Comparison of ENCODE assay signal across 23 cellular contexts in the genomic region with DNA sequence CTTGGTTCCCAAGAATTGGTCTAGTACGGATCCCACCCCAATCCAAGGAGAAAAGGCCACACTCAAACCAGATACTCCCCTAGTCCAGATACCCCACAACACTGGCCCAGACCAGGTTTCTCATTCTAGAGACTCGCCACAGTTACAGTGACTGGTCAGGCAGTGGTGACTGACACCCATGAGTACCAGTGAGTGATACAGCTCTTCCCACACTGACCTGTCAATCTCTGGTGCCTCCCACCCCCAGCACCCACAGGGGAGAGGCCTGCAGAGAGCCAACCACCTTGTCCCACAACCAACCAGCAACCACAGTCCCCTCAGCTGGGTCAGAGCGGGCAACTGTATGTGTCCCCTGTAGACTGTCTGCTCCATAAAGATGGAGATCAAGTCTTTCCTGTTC.
DNase-seq lines count a peak whose midpoint lies in the region; ATAC-seq, FAIRE-seq and TF ChIP-seq lines count a peak whose summit lies in the region.
"Had no signal": no experiment of that assay in that cellular context is flagged by ENCODE, and none has a peak within 500 bp of the region (broad histone marks: within the 10 kb centered on the region; RNA-seq: fewer than 3 reads in every experiment).

No MANE protein-coding gene starts in this region.

- TF ChIP-seq CTCF in SK-N-SH (IDR thresholded peaks at IDR 0.05) (no peak), adrenal gland (IDR thresholded peaks at IDR 0.05) (no peak), foreskin keratinocyte (conservative IDR thresholded peaks at IDR 0.05) (no peak), smooth muscle cell (IDR thresholded peaks at IDR 0.05; ENCODE audit: borderline replicate concordance, insufficient read depth, poor library complexity, severe bottlenecking) (no peak)

- no peak for TF ChIP-seq RAD21 in SK-N-SH (IDR thresholded peaks at IDR 0.05; ENCODE audit: low read length)

- H3K4me1 ChIP-seq in SK-N-SH (ENCODE audit: control insufficient read depth in 1 of 2, insufficient read depth in 2 of 2, low read depth in 1 of 2, low read length in 1 of 2) (peaks cover 6 to 30% of the 10 kb centered on the region in 2 experiments; a peak in 2 of 4 replicates), adrenal gland (replicated peaks in 1 of 2) (peaks cover 27 to 57% of the 10 kb centered on the region in 2 donors), foreskin keratinocyte (peaks cover 19% of the 10 kb centered on the region), smooth muscle cell (ENCODE audit: low read depth) (peaks cover 6% of the 10 kb centered on the region)

- WGBS in SK-N-SH (ENCODE audit: low lambda C conversion rate), result 95% methylated on average over 2 of the region's 3 CpGs
- WGBS in adrenal gland, 4 donors, result 93 to 100% (median 97%) methylated on average over 3 of the region's 3 CpGs
- WGBS in smooth muscle cell (ENCODE audit: low lambda C conversion rate), result 97% methylated on average over 3 of the region's 3 CpGs

- no peak for FAIRE-seq in GM12891 (lab: Jason Lieb, UNC)
- FAIRE-seq: colon had no signal

- DNase-seq in SK-N-SH (no peak), adrenal gland (no peak), foreskin keratinocyte (no peak), smooth muscle cell (lab: John Stamatoyannopoulos, UW; ENCODE audit: unreplicated experiment) (no peak), NCI-H748 (lab: John Stamatoyannopoulos, UW; ENCODE audit: unreplicated experiment) (no peak), GM12891 (ENCODE audit: insufficient read length, low spot score) (no peak), dermis blood vessel endothelial cell (no peak)
- DNase-seq: activated CD4-positive, alpha-beta T cell treated with anti-CD3 and anti-CD28 coated beads for 4 hours; activated CD8-positive, alpha-beta memory T cell treated with anti-CD3 and anti-CD28 coated beads, Interleukin-2, amount 50 U/mL, for 48 hours; activated gamma-delta T cell; anterior cingulate cortex; C1 segment of cervical spinal cord; MM.1S; NCI-H1694 treated with DMSO at 0.1 percent for 48 hours; NCI-H345; NK-92 treated with Interleukin-12 subunit alpha and Interleukin-12 subunit beta, amount 100 ng/mL, for 24 hours; RPMI8226; stimulated activated CD4-positive, alpha-beta T cell treated with anti-CD3 and anti-CD28 coated beads, Interleukin-4, amount 100 ng/mL, for 24 hours; substantia nigra; SW 1271 had no signal

- peaks cover 13% of the 10 kb centered on the region for H3F3A ChIP-seq in SK-N-SH (replicated peaks; ENCODE audit: insufficient read depth)
- no peaks in the 10 kb centered on the region for H3F3A ChIP-seq in smooth muscle cell (ENCODE audit: low read depth)

- no peaks in the 10 kb centered on the region for H3K79me2 ChIP-seq in SK-N-SH (ENCODE audit: insufficient read depth)
- peaks cover 55% of the 10 kb centered on the region for H3K79me2 ChIP-seq in smooth muscle cell (ENCODE audit: low read depth)

- CTCF ChIA-PET in SK-N-SH (lab: Yijun Ruan, JAX), result interaction anchor here (1.8 kb wide), 1 partner anchor 15 kb away, joined by 4 read pairs; no protein-coding TSS in a partner anchor

- H3K4me3 ChIP-seq in SK-N-SH (ENCODE audit: low read depth in 2 of 2, low read length in 1 of 2), result no peak overlapping the region
- no peak overlapping the region for H3K4me3 ChIP-seq in adrenal gland
- H3K4me3 ChIP-seq in smooth muscle cell, result no peak overlapping the region

- H2AFZ ChIP-seq in SK-N-SH (ENCODE audit: low read depth), result no peak overlapping the region
- no peak overlapping the region for H2AFZ ChIP-seq in smooth muscle cell (ENCODE audit: low read depth)

- TF ChIP-seq POLR2A in adrenal gland (IDR thresholded peaks at IDR 0.05), result no peak
- no peak for TF ChIP-seq POLR2A in GM12891 (IDR thresholded peaks at IDR 0.05; ENCODE audit: low read depth, low read length)

- H3K4me2 ChIP-seq in SK-N-SH (peak overlapping the region; percentile 39; the same call in 1 of the 2 replicates), smooth muscle cell (peak overlapping the region; percentile 31)

- H3K9me3 ChIP-seq in SK-N-SH (no peaks in the 10 kb centered on the region), adrenal gland (replicated peaks in 1 of 3) (no peaks in the 10 kb centered on the region), smooth muscle cell (replicated peaks; ENCODE audit: low read depth) (no peaks in the 10 kb centered on the region)

- H3K9me2 ChIP-seq in SK-N-SH, result no peaks in the 10 kb centered on the region

- POLR2A ChIA-PET in SK-N-SH (lab: Yijun Ruan, JAX), result no interaction called here

- intact Hi-C loops in adrenal gland (cut with DNase I), result loop anchor here in 1 of 2 donors (5.0 kb wide), 1 partner anchor 34 kb away; no protein-coding TSS in a partner anchor

- ATAC-seq in SK-N-SH treated with all-trans-retinoic acid at 6 μM for 48 hours (no peak), foreskin keratinocyte (peak; percentile 24)

- no peak for TF ChIP-seq EP300 in SK-N-SH (IDR thresholded peaks at IDR 0.05; ENCODE audit: borderline replicate concordance in 1 of 2, low read depth in 1 of 2, low read length in 1 of 2)

- H4K20me1 ChIP-seq in SK-N-SH (ENCODE audit: insufficient read depth), result no peaks in the 10 kb centered on the region
- peaks cover 87% of the 10 kb centered on the region for H4K20me1 ChIP-seq in smooth muscle cell (ENCODE audit: low read depth)

- H3K36me3 ChIP-seq in SK-N-SH (replicated peaks in 1 of 2; ENCODE audit: control insufficient read depth in 1 of 2, insufficient read depth in 2 of 2, low read length in 1 of 2) (no peaks in the 10 kb centered on the region), adrenal gland (replicated peaks in 1 of 2) (no peaks in the 10 kb centered on the region), smooth muscle cell (ENCODE audit: low read depth) (peaks cover 2% of the 10 kb centered on the region)

- H3K27me3 ChIP-seq in SK-N-SH (ENCODE audit: insufficient read depth) (no peaks in the 10 kb centered on the region), adrenal gland (no peaks in the 10 kb centered on the region), foreskin keratinocyte (no peaks in the 10 kb centered on the region), smooth muscle cell (ENCODE audit: low read depth) (no peaks in the 10 kb centered on the region)

- no peak overlapping the region for H3K9ac ChIP-seq in SK-N-SH
- H3K9ac ChIP-seq in smooth muscle cell (ENCODE audit: low read depth), result no peak overlapping the region

- H3K27ac ChIP-seq in SK-N-SH (ENCODE audit: low read depth in 2 of 2, low read length in 1 of 2) (peak overlapping the region in 1 of 2 experiments; percentile 62; a peak in 1 of 4 replicates), adrenal gland (peak overlapping the region in 3 of 5 donors; percentile 51 to 87 (median 82)), foreskin keratinocyte (no peak overlapping the region), smooth muscle cell (ENCODE audit: low read depth) (peak overlapping the region; percentile 75)
- H3K27ac ChIP-seq: 22Rv1 had no signal

TF ChIP-seq in SK-N-SH treated with all-trans-retinoic acid at 6 μM for 48 hours, 23 proteins besides CTCF, POLR2A, EP300 and RAD21 (continues in another document):
- TF ChIP-seq, protein P1, sequence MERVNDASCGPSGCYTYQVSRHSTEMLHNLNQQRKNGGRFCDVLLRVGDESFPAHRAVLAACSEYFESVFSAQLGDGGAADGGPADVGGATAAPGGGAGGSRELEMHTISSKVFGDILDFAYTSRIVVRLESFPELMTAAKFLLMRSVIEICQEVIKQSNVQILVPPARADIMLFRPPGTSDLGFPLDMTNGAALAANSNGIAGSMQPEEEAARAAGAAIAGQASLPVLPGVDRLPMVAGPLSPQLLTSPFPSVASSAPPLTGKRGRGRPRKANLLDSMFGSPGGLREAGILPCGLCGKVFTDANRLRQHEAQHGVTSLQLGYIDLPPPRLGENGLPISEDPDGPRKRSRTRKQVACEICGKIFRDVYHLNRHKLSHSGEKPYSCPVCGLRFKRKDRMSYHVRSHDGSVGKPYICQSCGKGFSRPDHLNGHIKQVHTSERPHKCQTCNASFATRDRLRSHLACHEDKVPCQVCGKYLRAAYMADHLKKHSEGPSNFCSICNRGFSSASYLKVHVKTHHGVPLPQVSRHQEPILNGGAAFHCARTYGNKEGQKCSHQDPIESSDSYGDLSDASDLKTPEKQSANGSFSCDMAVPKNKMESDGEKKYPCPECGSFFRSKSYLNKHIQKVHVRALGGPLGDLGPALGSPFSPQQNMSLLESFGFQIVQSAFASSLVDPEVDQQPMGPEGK (CRISPR knock-in tag; IDR thresholded peaks at IDR 0.05; ENCODE audit: borderline replicate concordance), result no peak
- TF ChIP-seq TOX (CRISPR knock-in tag; IDR thresholded peaks at IDR 0.05; ENCODE audit: borderline replicate concordance) (no peak), ZFP3 (CRISPR knock-in tag; IDR thresholded peaks at IDR 0.05) (no peak)

TF ChIP-seq in GM12891, 5 proteins besides CTCF, POLR2A, EP300 and RAD21:
- TF ChIP-seq POU2F2 (IDR thresholded peaks at IDR 0.05; ENCODE audit: low read depth, low read length), result no peak
- no peak for TF ChIP-seq PAX5 (IDR thresholded peaks at IDR 0.05; ENCODE audit: insufficient read depth, low read length, severe bottlenecking)
- TF ChIP-seq POLR2AphosphoS5 (IDR thresholded peaks at IDR 0.05; ENCODE audit: low read depth, low read length), result no peak
- TF ChIP-seq SPI1 (IDR thresholded peaks at IDR 0.05; ENCODE audit: low read depth, low read length), result no peak
- no peak for TF ChIP-seq TAF1 (IDR thresholded peaks at IDR 0.05; ENCODE audit: low read depth, low read length)
